In genomic region chr2:131493199-131494018, GRCh38 we compare ENCODE assay signal across 8 cellular contexts. TPM values are rescaled to one million over a fixed set of nuclear protein-coding genes. Genes with fewer than 3 reads are reported as not detected.
A peak's percentile ranks its signal among the peaks of the same experiment; 100 is the strongest.
DNase-seq lines count a peak whose midpoint lies in the region; ATAC-seq lines count a peak whose summit lies in the region.

No MANE protein-coding gene starts in this region.

- peak overlapping the region; percentile 80 for H3K9ac ChIP-seq in rectal smooth muscle tissue (ENCODE audit: low read length)

- H3K4me1 Mint-ChIP-seq in activated naive CD4-positive, alpha-beta T cell treated with anti-CD3 and anti-CD28 coated beads, Interleukin-2, amount 10 ng/mL, durations not matched to agents 7 days and 5 days = peaks cover 60% of the 10 kb centered on the region
- peaks cover 23% of the 10 kb centered on the region for H3K4me1 Mint-ChIP-seq in T-helper 17 cell

- peaks cover 5% of the 10 kb centered on the region for H3K4me1 ChIP-seq in rectal smooth muscle tissue (ENCODE audit: control insufficient read depth, insufficient read depth, low read length)

- intact Hi-C loops in Right ventricle myocardium superior (cut with DNase I) = loop anchor here (10.0 kb wide), 1 partner anchor 79 kb away; no protein-coding TSS in a partner anchor

- ATAC-seq in HG03066 (IDR thresholded peaks at IDR 0.05; ENCODE audit: low read depth, unreplicated experiment) (peak; percentile 13), T-helper 17 cell (peak; percentile 26), Right ventricle myocardium superior (ENCODE audit: poor library complexity) (peak; percentile 13)

- peak overlapping the region; percentile 98 for H3K27ac Mint-ChIP-seq in activated naive CD4-positive, alpha-beta T cell treated with anti-CD3 and anti-CD28 coated beads, Interleukin-2, amount 10 ng/mL, durations not matched to agents 7 days and 5 days
- H3K27ac Mint-ChIP-seq in T-helper 17 cell = peak overlapping the region; percentile 98

- no peaks in the 10 kb centered on the region for H3K9me3 Mint-ChIP-seq in activated naive CD4-positive, alpha-beta T cell treated with anti-CD3 and anti-CD28 coated beads, Interleukin-2, amount 10 ng/mL, durations not matched to agents 7 days and 5 days

- no peaks in the 10 kb centered on the region for H3K27me3 ChIP-seq in rectal smooth muscle tissue (ENCODE audit: control insufficient read depth, insufficient read depth, low read length)

- peaks cover 25% of the 10 kb centered on the region for H3K36me3 Mint-ChIP-seq in activated naive CD4-positive, alpha-beta T cell treated with anti-CD3 and anti-CD28 coated beads, Interleukin-2, amount 10 ng/mL, durations not matched to agents 7 days and 5 days
- peaks cover 5% of the 10 kb centered on the region for H3K36me3 Mint-ChIP-seq in T-helper 17 cell (ENCODE audit: low read depth)

- peak overlapping the region; percentile 96 for H3K4me3 Mint-ChIP-seq in activated naive CD4-positive, alpha-beta T cell treated with anti-CD3 and anti-CD28 coated beads, Interleukin-2, amount 10 ng/mL, durations not matched to agents 7 days and 5 days
- H3K4me3 Mint-ChIP-seq in T-helper 17 cell = peak overlapping the region; percentile 94

- H3K4me3 ChIP-seq in rectal smooth muscle tissue (ENCODE audit: low read length) = peak overlapping the region; percentile 92

- DNase-seq in activated naive CD4-positive, alpha-beta T cell treated with anti-CD3 and anti-CD28 coated beads, Interleukin-2, amount 10 ng/mL, durations not matched to agents 7 days and 5 days = peak; percentile 31
- DNase-seq in activated naive CD4-positive, alpha-beta T cell treated with Interleukin-2 at 50 U/mL for 16 hours = no peak
- no peak for DNase-seq in T-helper 17 cell
- no peak for DNase-seq in Right ventricle myocardium superior
- no peak for DNase-seq in NCI-H226
- no peak for DNase-seq in SIG-M5 treated with dmso at 0.1 percent for 504 hours (lab: John Stamatoyannopoulos, UW; ENCODE audit: unreplicated experiment)

- CTCF ChIA-PET in activated naive CD4-positive, alpha-beta T cell treated with anti-CD3 and anti-CD28 coated beads, Interleukin-2, amount 10 ng/mL, durations not matched to agents 7 days and 5 days (lab: Charles Lee) = interaction anchor here (0.6 to 2.6 kb wide), 9 partner anchors 9 to 1149 kb away, joined by 3 to 7 read pairs (median 6); no protein-coding TSS in a partner anchor

- peak overlapping the region; percentile 89 for H3K27ac ChIP-seq in rectal smooth muscle tissue (ENCODE audit: low read depth, low read length)

- no peaks in the 10 kb centered on the region for H3K36me3 ChIP-seq in rectal smooth muscle tissue (ENCODE audit: control insufficient read depth, insufficient read depth, low read length)

- no peaks in the 10 kb centered on the region for H3K27me3 Mint-ChIP-seq in activated naive CD4-positive, alpha-beta T cell treated with anti-CD3 and anti-CD28 coated beads, Interleukin-2, amount 10 ng/mL, durations not matched to agents 7 days and 5 days
- no peaks in the 10 kb centered on the region for H3K27me3 Mint-ChIP-seq in T-helper 17 cell

- H3K9me3 ChIP-seq in T-helper 17 cell (ENCODE audit: control insufficient read depth, low read length, poor library complexity, severe bottlenecking) = no peaks in the 10 kb centered on the region

RNA-seq across cellular contexts. Expression of gene MZT2A, which starts 1.2 kb away (rescaled TPM):
- total RNA-seq in T-helper 17 cell = 10 to 100 TPM; 58.4 to 89.1 TPM
- 337 TPM for total RNA-seq in Right ventricle myocardium superior

RNA-seq across cellular contexts. Expression of gene TUBA3D, which starts 17.5 kb away (rescaled TPM):
- total RNA-seq in T-helper 17 cell (not detected), Right ventricle myocardium superior (113 TPM)

RNA-seq across cellular contexts. Expression of gene CCDC74A, which starts 34.3 kb away (rescaled TPM):
- 1 to 10 TPM; 1.4 to 2.3 TPM for total RNA-seq in T-helper 17 cell
- total RNA-seq in Right ventricle myocardium superior = 0.35 TPM

Comparison
In these comparisons a context has a peak if more than half of its experiments do, and no peak if none do; other contexts are left out.
1. RNA of gene TUBA3D, which starts 17.5 kb away (total RNA-seq): 113 TPM in Right ventricle myocardium superior (single experiment); not detected in T-helper 17 cell; every median in the first group is over 100 times any median in the second.
2. Peak in every context shown above with its lines, with median percentiles within 50 percentile points of each other: ATAC-seq.